ENCODE assay signal across 8 cellular contexts in genomic region chr6:31079656-31080261, GRCh38. TPM values are rescaled to one million over a fixed set of nuclear protein-coding genes. Genes with fewer than 3 reads are reported as not detected.
DNase-seq lines count a peak whose midpoint lies in the region; ATAC-seq and TF ChIP-seq lines count a peak whose summit lies in the region.

No MANE protein-coding gene starts in this region.

- no peak for TF ChIP-seq POLR2A in HCT116 (IDR thresholded peaks at IDR 0.05; ENCODE audit: borderline replicate concordance, extremely low read depth, insufficient read depth, insufficient read length)

- H3K9me2 ChIP-seq in HCT116 (ENCODE audit: insufficient read depth): no peaks in the 10 kb centered on the region

- H4K20me1 ChIP-seq in HCT116 (ENCODE audit: insufficient read depth): no peaks in the 10 kb centered on the region

- POLR2A ChIA-PET in HCT116 (lab: Charles Lee): interaction anchor here (0.9 to 1.5 kb wide), 5 partner anchors 9 to 264 kb away, joined by 3 to 8 read pairs (median 3); partner anchors contain the start of gene GTF2H4

- RAD21 ChIA-PET in HCT116 (lab: Charles Lee; ENCODE audit: low non-redundant PET in 1 of 2, low total read pairs in 2 of 2, uncharacterized antibody in 2 of 2, unreplicated experiment in 2 of 2): interaction anchor here (0.6 to 1.2 kb wide), 7 partner anchors 9 to 252 kb away, joined by 3 to 8 read pairs (median 5); partner anchors contain the start of genes PSORS1C1 (in 1 of the 2) and VARS2 (in 1 of the 2)

- no peak overlapping the region for H3K27ac ChIP-seq in HCT116 (ENCODE audit: low read depth, low read length)

- peak overlapping the region; percentile 44 for H3K4me2 ChIP-seq in HCT116 (ENCODE audit: low read length)

- no peaks in the 10 kb centered on the region for H3K36me3 Mint-ChIP-seq in activated CD8-positive, alpha-beta memory T cell treated with anti-CD3 and anti-CD28 coated beads, Interleukin-2, amount 10 ng/mL, durations not matched to agents 7 days and 5 days
- no peaks in the 10 kb centered on the region for H3K36me3 Mint-ChIP-seq in effector memory CD8-positive, alpha-beta T cell (ENCODE audit: insufficient read depth)

- TF ChIP-seq CTCF in AG09319 (IDR thresholded peaks at IDR 0.05; ENCODE audit: low read depth, low read length) (peak; percentile 88), HCT116 (IDR thresholded peaks at IDR 0.05 in 2 of 3, conservative IDR thresholded peaks at IDR 0.05 in 1 of 3; ENCODE audit: borderline replicate concordance in 1 of 3, insufficient read depth in 1 of 3, low read depth in 2 of 3, low read length in 2 of 3) (peak; percentile 79 to 90 (median 86))

- H3K9me3 Mint-ChIP-seq in activated CD8-positive, alpha-beta memory T cell treated with anti-CD3 and anti-CD28 coated beads, Interleukin-2, amount 10 ng/mL, durations not matched to agents 7 days and 5 days (ENCODE audit: low read depth): no peaks in the 10 kb centered on the region
- no peaks in the 10 kb centered on the region for H3K9me3 Mint-ChIP-seq in effector memory CD8-positive, alpha-beta T cell

- DNase-seq in AG09319 (ENCODE audit: extremely low read depth, low read depth): no peak
- DNase-seq in HCT116 (ENCODE audit: low read depth, low spot score): peak; percentile 38
- peak; percentile 57 for DNase-seq in NOMO-1 treated with DMSO at 0.1 percent for 48 hours (lab: John Stamatoyannopoulos, UW; ENCODE audit: unreplicated experiment)
- peak; percentile 80 for DNase-seq in activated CD8-positive, alpha-beta memory T cell treated with anti-CD3 and anti-CD28 coated beads, Interleukin-2, amount 10 ng/mL, durations not matched to agents 7 days and 5 days
- DNase-seq in effector memory CD8-positive, alpha-beta T cell: peak; percentile 59 to 73 (median 64)
- peak; percentile 77 for DNase-seq in middle frontal gyrus (ENCODE audit: extremely low spot score, low spot score)
- peak; percentile 77 for DNase-seq in stimulated activated CD8-positive, alpha-beta memory T cell treated with anti-CD3 and anti-CD28 coated beads, Interleukin-4, amount 100 ng/mL, for 48 hours

- peak overlapping the region; percentile 84 for H2AFZ ChIP-seq in HCT116 (ENCODE audit: low read depth, low read length, poor library complexity, severe bottlenecking)

- peaks cover 0 to 18% of the 10 kb centered on the region in 2 experiments; a peak in 2 of 4 replicates for H3K4me1 ChIP-seq in HCT116 (ENCODE audit: control insufficient read depth in 1 of 2, insufficient read depth in 2 of 2, low read length in 2 of 2)

- H3K27me3 Mint-ChIP-seq in activated CD8-positive, alpha-beta memory T cell treated with anti-CD3 and anti-CD28 coated beads, Interleukin-2, amount 10 ng/mL, durations not matched to agents 7 days and 5 days: peaks cover 15% of the 10 kb centered on the region
- H3K27me3 Mint-ChIP-seq in effector memory CD8-positive, alpha-beta T cell: peaks cover 2 to 3% of the 10 kb centered on the region in 2 donors

- ATAC-seq in HCT116: peak; percentile 78
- peak; percentile 82 for ATAC-seq in activated CD8-positive, alpha-beta memory T cell treated with anti-CD3 and anti-CD28 coated beads, Interleukin-2, amount 10 ng/mL, durations not matched to agents 7 days and 5 days
- peak; percentile 87 for ATAC-seq in effector memory CD8-positive, alpha-beta T cell (replicated peaks)
- no peak for ATAC-seq in HG03521 (IDR thresholded peaks at IDR 0.05; ENCODE audit: unreplicated experiment)

- H3K27ac Mint-ChIP-seq in activated CD8-positive, alpha-beta memory T cell treated with anti-CD3 and anti-CD28 coated beads, Interleukin-2, amount 10 ng/mL, durations not matched to agents 7 days and 5 days: peak overlapping the region; percentile 43
- no peak overlapping the region for H3K27ac Mint-ChIP-seq in effector memory CD8-positive, alpha-beta T cell

- intact Hi-C loops in HCT116 (cut with micrococcal nuclease): loop anchor here (1.0 to 10.0 kb wide), 3 partner anchors 164 to 597 kb away; partner anchors contain the start of genes FLOT1 and IER3

- CTCF ChIA-PET in HCT116 (lab: Charles Lee): interaction anchor here (0.6 to 3.4 kb wide), 25 partner anchors 10 to 538 kb away, joined by 3 to 66 read pairs (median 4); partner anchors contain the start of genes PSORS1C1 and VARS2
- CTCF ChIA-PET in activated CD8-positive, alpha-beta memory T cell treated with anti-CD3 and anti-CD28 coated beads, Interleukin-2, amount 10 ng/mL, durations not matched to agents 7 days and 5 days (lab: Charles Lee): interaction anchor here (0.7 to 4.5 kb wide), 48 partner anchors 9 to 462 kb away, joined by 3 to 86 read pairs (median 4); partner anchors contain the start of genes C6orf15, DDR1, MICA and MRPS18B

- peak overlapping the region; percentile 28 for H3K4me3 Mint-ChIP-seq in activated CD8-positive, alpha-beta memory T cell treated with anti-CD3 and anti-CD28 coated beads, Interleukin-2, amount 10 ng/mL, durations not matched to agents 7 days and 5 days
- peak overlapping the region; percentile 52 to 58 for H3K4me3 Mint-ChIP-seq in effector memory CD8-positive, alpha-beta T cell

- peaks cover 3% of the 10 kb centered on the region for H3K4me1 Mint-ChIP-seq in activated CD8-positive, alpha-beta memory T cell treated with anti-CD3 and anti-CD28 coated beads, Interleukin-2, amount 10 ng/mL, durations not matched to agents 7 days and 5 days
- H3K4me1 Mint-ChIP-seq in effector memory CD8-positive, alpha-beta T cell (ENCODE audit: low read depth in 2 of 2): peaks cover 5 to 7% of the 10 kb centered on the region in 2 donors

- no peaks in the 10 kb centered on the region for H3K36me3 ChIP-seq in HCT116 (ENCODE audit: control insufficient read depth in 1 of 2, insufficient read depth in 2 of 2, low read length in 2 of 2)

- no peak overlapping the region for H3K4me3 ChIP-seq in HCT116 (replicated peaks in 1 of 2; ENCODE audit: low read depth in 1 of 2, low read length in 2 of 2)

- H3K9me3 ChIP-seq in HCT116 (ENCODE audit: control insufficient read depth in 1 of 2, insufficient read depth in 1 of 2, low read depth in 1 of 2, low read length in 2 of 2): no peaks in the 10 kb centered on the region

- BruUV-seq in HCT116 (replicated peaks; lab: Mats Ljungman, UMichigan): no TSS peak

- H3K27me3 ChIP-seq in HCT116 (ENCODE audit: insufficient read depth, low read length): no peaks in the 10 kb centered on the region

- no peak overlapping the region for H3K9ac ChIP-seq in HCT116 (ENCODE audit: low read length)

- H3K79me2 ChIP-seq in HCT116 (ENCODE audit: insufficient read depth, low read length): no peaks in the 10 kb centered on the region

- TF ChIP-seq RAD21 in HCT116 (IDR thresholded peaks at IDR 0.05; ENCODE audit: low read depth): peak; percentile 81

TF ChIP-seq in HCT116, 20 proteins besides CTCF, POLR2A, EP300 and RAD21:
- TF ChIP-seq CEBPB (IDR thresholded peaks at IDR 0.05; ENCODE audit: low read depth) (no peak), ZNF274 (IDR thresholded peaks at IDR 0.05; ENCODE audit: low read depth, low read length) (no peak), ELF1 (IDR thresholded peaks at IDR 0.05; ENCODE audit: borderline replicate concordance, low read depth) (no peak), EZH2phosphoT487 (IDR thresholded peaks at IDR 0.05; ENCODE audit: borderline replicate concordance) (no peak), EGR1 (IDR thresholded peaks at IDR 0.05; ENCODE audit: low read depth) (no peak), MAX (IDR thresholded peaks at IDR 0.05) (no peak), JUND (IDR thresholded peaks at IDR 0.05) (no peak), ATF3 (IDR thresholded peaks at IDR 0.05) (no peak)

RNA-seq across cellular contexts. Expression of gene C6orf15, which starts 32.6 kb away (rescaled TPM):
- total RNA-seq in HCT116 (2021; ENCODE audit: unreplicated experiment): not detected
- not detected in 2 replicates for polyA plus RNA-seq in HCT116 (2012)
- total RNA-seq in activated CD8-positive, alpha-beta memory T cell treated with anti-CD3 and anti-CD28 coated beads, Interleukin-2, amount 10 ng/mL, durations not matched to agents 7 days and 5 days: not detected

RNA-seq across cellular contexts. Expression of gene PSORS1C1, which starts 34.8 kb away (rescaled TPM):
- total RNA-seq in HCT116 (2021; ENCODE audit: unreplicated experiment): 9.8 TPM
- polyA plus RNA-seq in HCT116 (2012): 18.2 and 18.9 TPM in 2 replicates
- total RNA-seq in activated CD8-positive, alpha-beta memory T cell treated with anti-CD3 and anti-CD28 coated beads, Interleukin-2, amount 10 ng/mL, durations not matched to agents 7 days and 5 days: under 1 TPM in 1 of 2 experiments, not detected in 1; 0.26 TPM

RNA-seq across cellular contexts. Expression of gene CDSN, which starts 40.5 kb away (rescaled TPM):
- total RNA-seq in HCT116 (2021; ENCODE audit: unreplicated experiment): 0.12 TPM
- 0.07 TPM in 1 of 2 replicates, not detected in the other for polyA plus RNA-seq in HCT116 (2012)
- not detected for total RNA-seq in activated CD8-positive, alpha-beta memory T cell treated with anti-CD3 and anti-CD28 coated beads, Interleukin-2, amount 10 ng/mL, durations not matched to agents 7 days and 5 days

RNA-seq across cellular contexts. Expression of gene PSORS1C2, which starts 59.1 kb away (rescaled TPM):
- not detected for total RNA-seq in HCT116 (2021; ENCODE audit: unreplicated experiment)
- polyA plus RNA-seq in HCT116 (2012): 1.6 and 1.7 TPM in 2 replicates
- not detected for total RNA-seq in activated CD8-positive, alpha-beta memory T cell treated with anti-CD3 and anti-CD28 coated beads, Interleukin-2, amount 10 ng/mL, durations not matched to agents 7 days and 5 days
